ENCODE assay signal across 1 cellular context in the genomic region with DNA sequence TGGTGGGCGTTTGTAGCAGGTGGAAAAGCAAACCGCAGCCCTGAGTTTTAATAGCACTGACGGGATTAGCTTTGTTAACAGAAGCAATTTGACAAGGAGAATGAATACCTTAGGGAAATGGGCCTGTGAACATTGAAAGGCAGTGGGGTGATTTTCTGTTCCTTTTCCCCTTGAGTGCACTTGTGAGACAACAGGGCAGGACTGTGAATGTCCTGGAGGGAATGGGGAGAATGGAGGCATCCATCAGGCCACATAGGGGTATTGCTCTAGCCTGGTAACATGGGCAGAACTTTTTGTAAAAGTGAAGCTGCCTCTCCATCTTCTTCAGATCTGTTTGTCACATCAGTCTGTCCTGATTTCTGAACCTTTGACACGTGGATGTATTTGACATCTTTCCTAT.
TF ChIP-seq lines count a peak whose summit lies in the region.

No MANE protein-coding gene starts in this region.

TF ChIP-seq in GM23338, 12 proteins besides CTCF, POLR2A, EP300 and RAD21 (continued from another document):
- TF ChIP-seq, protein P1, sequence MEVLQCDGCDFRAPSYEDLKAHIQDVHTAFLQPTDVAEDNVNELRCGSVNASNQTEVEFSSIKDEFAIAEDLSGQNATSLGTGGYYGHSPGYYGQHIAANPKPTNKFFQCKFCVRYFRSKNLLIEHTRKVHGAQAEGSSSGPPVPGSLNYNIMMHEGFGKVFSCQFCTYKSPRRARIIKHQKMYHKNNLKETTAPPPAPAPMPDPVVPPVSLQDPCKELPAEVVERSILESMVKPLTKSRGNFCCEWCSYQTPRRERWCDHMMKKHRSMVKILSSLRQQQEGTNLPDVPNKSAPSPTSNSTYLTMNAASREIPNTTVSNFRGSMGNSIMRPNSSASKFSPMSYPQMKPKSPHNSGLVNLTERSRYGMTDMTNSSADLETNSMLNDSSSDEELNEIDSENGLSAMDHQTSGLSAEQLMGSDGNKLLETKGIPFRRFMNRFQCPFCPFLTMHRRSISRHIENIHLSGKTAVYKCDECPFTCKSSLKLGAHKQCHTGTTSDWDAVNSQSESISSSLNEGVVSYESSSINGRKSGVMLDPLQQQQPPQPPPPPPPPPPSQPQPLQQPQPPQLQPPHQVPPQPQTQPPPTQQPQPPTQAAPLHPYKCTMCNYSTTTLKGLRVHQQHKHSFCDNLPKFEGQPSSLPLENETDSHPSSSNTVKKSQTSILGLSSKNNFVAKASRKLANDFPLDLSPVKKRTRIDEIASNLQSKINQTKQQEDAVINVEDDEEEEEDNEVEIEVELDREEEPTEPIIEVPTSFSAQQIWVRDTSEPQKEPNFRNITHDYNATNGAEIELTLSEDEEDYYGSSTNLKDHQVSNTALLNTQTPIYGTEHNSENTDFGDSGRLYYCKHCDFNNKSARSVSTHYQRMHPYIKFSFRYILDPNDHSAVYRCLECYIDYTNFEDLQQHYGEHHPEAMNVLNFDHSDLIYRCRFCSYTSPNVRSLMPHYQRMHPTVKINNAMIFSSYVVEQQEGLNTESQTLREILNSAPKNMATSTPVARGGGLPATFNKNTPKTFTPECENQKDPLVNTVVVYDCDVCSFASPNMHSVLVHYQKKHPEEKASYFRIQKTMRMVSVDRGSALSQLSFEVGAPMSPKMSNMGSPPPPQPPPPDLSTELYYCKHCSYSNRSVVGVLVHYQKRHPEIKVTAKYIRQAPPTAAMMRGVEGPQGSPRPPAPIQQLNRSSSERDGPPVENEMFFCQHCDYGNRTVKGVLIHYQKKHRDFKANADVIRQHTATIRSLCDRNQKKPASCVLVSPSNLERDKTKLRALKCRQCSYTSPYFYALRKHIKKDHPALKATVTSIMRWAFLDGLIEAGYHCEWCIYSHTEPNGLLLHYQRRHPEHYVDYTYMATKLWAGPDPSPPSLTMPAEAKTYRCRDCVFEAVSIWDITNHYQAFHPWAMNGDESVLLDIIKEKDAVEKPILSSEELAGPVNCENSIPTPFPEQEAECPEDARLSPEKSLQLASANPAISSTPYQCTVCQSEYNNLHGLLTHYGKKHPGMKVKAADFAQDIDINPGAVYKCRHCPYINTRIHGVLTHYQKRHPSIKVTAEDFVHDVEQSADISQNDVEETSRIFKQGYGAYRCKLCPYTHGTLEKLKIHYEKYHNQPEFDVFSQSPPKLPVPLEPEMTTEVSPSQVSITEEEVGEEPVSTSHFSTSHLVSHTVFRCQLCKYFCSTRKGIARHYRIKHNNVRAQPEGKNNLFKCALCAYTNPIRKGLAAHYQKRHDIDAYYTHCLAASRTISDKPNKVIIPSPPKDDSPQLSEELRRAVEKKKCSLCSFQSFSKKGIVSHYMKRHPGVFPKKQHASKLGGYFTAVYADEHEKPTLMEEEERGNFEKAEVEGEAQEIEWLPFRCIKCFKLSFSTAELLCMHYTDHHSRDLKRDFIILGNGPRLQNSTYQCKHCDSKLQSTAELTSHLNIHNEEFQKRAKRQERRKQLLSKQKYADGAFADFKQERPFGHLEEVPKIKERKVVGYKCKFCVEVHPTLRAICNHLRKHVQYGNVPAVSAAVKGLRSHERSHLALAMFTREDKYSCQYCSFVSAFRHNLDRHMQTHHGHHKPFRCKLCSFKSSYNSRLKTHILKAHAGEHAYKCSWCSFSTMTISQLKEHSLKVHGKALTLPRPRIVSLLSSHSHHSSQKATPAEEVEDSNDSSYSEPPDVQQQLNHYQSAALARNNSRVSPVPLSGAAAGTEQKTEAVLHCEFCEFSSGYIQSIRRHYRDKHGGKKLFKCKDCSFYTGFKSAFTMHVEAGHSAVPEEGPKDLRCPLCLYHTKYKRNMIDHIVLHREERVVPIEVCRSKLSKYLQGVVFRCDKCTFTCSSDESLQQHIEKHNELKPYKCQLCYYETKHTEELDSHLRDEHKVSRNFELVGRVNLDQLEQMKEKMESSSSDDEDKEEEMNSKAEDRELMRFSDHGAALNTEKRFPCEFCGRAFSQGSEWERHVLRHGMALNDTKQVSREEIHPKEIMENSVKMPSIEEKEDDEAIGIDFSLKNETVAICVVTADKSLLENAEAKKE (CRISPR knock-in tag; IDR thresholded peaks at IDR 0.05): no peak
- TF ChIP-seq, protein P2, sequence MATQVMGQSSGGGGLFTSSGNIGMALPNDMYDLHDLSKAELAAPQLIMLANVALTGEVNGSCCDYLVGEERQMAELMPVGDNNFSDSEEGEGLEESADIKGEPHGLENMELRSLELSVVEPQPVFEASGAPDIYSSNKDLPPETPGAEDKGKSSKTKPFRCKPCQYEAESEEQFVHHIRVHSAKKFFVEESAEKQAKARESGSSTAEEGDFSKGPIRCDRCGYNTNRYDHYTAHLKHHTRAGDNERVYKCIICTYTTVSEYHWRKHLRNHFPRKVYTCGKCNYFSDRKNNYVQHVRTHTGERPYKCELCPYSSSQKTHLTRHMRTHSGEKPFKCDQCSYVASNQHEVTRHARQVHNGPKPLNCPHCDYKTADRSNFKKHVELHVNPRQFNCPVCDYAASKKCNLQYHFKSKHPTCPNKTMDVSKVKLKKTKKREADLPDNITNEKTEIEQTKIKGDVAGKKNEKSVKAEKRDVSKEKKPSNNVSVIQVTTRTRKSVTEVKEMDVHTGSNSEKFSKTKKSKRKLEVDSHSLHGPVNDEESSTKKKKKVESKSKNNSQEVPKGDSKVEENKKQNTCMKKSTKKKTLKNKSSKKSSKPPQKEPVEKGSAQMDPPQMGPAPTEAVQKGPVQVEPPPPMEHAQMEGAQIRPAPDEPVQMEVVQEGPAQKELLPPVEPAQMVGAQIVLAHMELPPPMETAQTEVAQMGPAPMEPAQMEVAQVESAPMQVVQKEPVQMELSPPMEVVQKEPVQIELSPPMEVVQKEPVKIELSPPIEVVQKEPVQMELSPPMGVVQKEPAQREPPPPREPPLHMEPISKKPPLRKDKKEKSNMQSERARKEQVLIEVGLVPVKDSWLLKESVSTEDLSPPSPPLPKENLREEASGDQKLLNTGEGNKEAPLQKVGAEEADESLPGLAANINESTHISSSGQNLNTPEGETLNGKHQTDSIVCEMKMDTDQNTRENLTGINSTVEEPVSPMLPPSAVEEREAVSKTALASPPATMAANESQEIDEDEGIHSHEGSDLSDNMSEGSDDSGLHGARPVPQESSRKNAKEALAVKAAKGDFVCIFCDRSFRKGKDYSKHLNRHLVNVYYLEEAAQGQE (IDR thresholded peaks at IDR 0.05; ENCODE audit: unreplicated experiment): no peak
- no peak for TF ChIP-seq STAT1 (IDR thresholded peaks at IDR 0.05; ENCODE audit: unreplicated experiment)
